Comparison of ENCODE assay signal across 9 cellular contexts in the genomic region with DNA sequence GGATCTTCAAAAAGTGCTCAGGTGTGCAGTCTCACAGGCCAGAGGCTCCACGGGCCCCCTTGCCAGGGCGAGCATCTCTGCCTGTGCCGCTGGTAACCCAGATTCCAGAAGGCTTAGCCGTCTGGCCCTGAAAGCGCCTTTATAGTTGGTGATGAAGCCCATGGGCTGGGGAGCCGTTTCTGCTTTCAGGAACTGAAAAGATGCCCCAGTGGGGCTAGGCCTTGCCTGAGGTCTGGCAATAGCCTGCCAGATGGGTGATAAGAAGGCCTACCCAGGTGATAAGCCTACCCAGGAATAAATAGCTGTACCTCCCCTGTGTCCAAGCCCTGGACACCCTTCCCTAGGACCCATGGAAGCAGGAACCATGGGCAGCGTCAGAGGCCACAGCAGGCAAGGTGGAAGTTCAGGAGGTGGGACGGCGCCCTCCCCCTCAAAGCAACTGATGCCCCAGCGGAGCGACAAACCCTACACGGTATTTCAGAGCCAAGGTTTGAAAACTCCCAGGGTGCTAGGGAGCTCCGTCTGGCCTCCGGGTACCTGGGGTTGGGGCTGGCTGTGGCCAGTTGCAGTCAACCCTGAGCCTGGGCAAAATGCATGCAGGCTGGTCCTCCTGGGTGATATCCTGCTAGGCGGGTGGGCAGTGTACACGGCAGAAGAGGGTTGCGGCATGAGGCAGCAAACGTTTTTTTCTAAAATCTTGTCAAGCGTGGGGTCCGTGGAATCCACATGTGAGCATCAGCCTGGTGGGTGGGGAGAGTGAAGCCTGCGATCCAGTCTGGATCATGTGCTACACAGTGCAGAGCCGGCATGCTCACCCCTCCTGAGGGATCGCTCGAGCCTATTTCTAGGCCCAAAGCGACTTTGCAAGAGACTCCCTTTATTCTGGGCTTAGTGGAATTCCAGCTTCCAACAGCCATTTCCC. TPM values are rescaled to one million over a fixed set of nuclear protein-coding genes. Genes with fewer than 3 reads are reported as not detected.
DNase-seq lines count a peak whose midpoint lies in the region; ATAC-seq and TF ChIP-seq lines count a peak whose summit lies in the region.
"Had no signal": no experiment of that assay in that cellular context is flagged by ENCODE, and none has a peak within 500 bp of the region (broad histone marks: within the 10 kb centered on the region; RNA-seq: fewer than 3 reads in every experiment).

No MANE protein-coding gene starts in this region.

- TF ChIP-seq CTCF in HCT116 (IDR thresholded peaks at IDR 0.05 in 2 of 3, conservative IDR thresholded peaks at IDR 0.05 in 1 of 3; ENCODE audit: borderline replicate concordance in 1 of 3, insufficient read depth in 1 of 3, low read depth in 2 of 3, low read length in 2 of 3), result no peak
- no peak for TF ChIP-seq CTCF in spleen (IDR thresholded peaks at IDR 0.05 in 8 of 11, conservative IDR thresholded peaks at IDR 0.05 in 3 of 11)

- H3K4me2 ChIP-seq in HCT116 (ENCODE audit: low read length) (peak overlapping the region; percentile 86), Karpas-422 (ENCODE audit: low read depth, low read length, poor library complexity, severe bottlenecking) (no peak overlapping the region)

- H3K4me1 ChIP-seq in HCT116 (ENCODE audit: control insufficient read depth in 1 of 2, insufficient read depth in 2 of 2, low read length in 2 of 2), result peaks cover 69 to 100% of the 10 kb centered on the region in 2 experiments
- peaks cover 23% of the 10 kb centered on the region for H3K4me1 ChIP-seq in iPS-20b (ENCODE audit: insufficient read depth, low read length)
- peaks cover 71 to 100% (median 93%) of the 10 kb centered on the region in 6 donors for H3K4me1 ChIP-seq in spleen
- H3K4me1 ChIP-seq in Karpas-422 (ENCODE audit: low read length), result peaks cover 39% of the 10 kb centered on the region

- H2AFZ ChIP-seq in HCT116 (ENCODE audit: low read depth, low read length, poor library complexity, severe bottlenecking), result no peak overlapping the region
- H2AFZ ChIP-seq in Karpas-422 (ENCODE audit: low read length), result no peak overlapping the region

- peak overlapping the region; percentile 83 for H3K9ac ChIP-seq in HCT116 (ENCODE audit: low read length)
- H3K9ac ChIP-seq in iPS-20b (ENCODE audit: low read depth, low read length), result peak overlapping the region; percentile 62; the same call in 1 of the 2 replicates
- H3K9ac ChIP-seq in Karpas-422 (ENCODE audit: low read length), result no peak overlapping the region

- TF ChIP-seq RAD21 in HCT116 (IDR thresholded peaks at IDR 0.05; ENCODE audit: low read depth), result no peak

- no peaks in the 10 kb centered on the region for H3K27me3 ChIP-seq in HCT116 (ENCODE audit: insufficient read depth, low read length)
- no peaks in the 10 kb centered on the region for H3K27me3 ChIP-seq in iPS-20b (ENCODE audit: insufficient read depth, low read length)
- no peaks in the 10 kb centered on the region for H3K27me3 ChIP-seq in spleen (replicated peaks in 1 of 7)
- no peaks in the 10 kb centered on the region for H3K27me3 ChIP-seq in Karpas-422 (ENCODE audit: low read length)

- 43 to 72% (median 60%) methylated on average over 16 to 25 of the region's 25 CpGs for WGBS in spleen, 5 donors

- POLR2A ChIA-PET in HCT116 (lab: Charles Lee), result interaction anchor here (0.9 to 2.9 kb wide), 8 partner anchors 10 to 290 kb away, joined by 3 to 25 read pairs (median 4); a partner anchor contains a TSS
- POLR2A ChIA-PET in HEK293T (lab: Yijun Ruan, JAX), result no interaction called here

- TF ChIP-seq POLR2A in HCT116 (IDR thresholded peaks at IDR 0.05; ENCODE audit: borderline replicate concordance, extremely low read depth, insufficient read depth, insufficient read length), result no peak
- no peak for TF ChIP-seq POLR2A in spleen (IDR thresholded peaks at IDR 0.05)

- CTCF ChIA-PET in HCT116 (lab: Charles Lee) (interaction anchor here (1.0 kb wide), 2 partner anchors 9 to 58 kb away, joined by 3 to 4 read pairs; no protein-coding TSS in a partner anchor), HEK293T (lab: Yijun Ruan, JAX) (no interaction called here)

- RAD21 ChIA-PET in HCT116 (lab: Charles Lee; ENCODE audit: low non-redundant PET in 1 of 2, low total read pairs in 2 of 2, uncharacterized antibody in 2 of 2, unreplicated experiment in 2 of 2), result interaction anchor here (0.7 to 1.3 kb wide), 2 partner anchors 44 to 290 kb away, joined by 3 read pairs; a partner anchor contains a TSS

- peak; percentile 41 for ATAC-seq in HCT116
- ATAC-seq in left lobe of liver, result no peak

- H3K4me3 ChIP-seq in HCT116 (replicated peaks in 1 of 2; ENCODE audit: low read depth in 1 of 2, low read length in 2 of 2) (peak overlapping the region; percentile 30 to 48), iPS-20b (ENCODE audit: low read length) (0 out of 2 replicates have a peak overlapping the region, but pooled peaks have one; percentile 24), spleen (peak overlapping the region in 1 of 8 donors; percentile 49), Karpas-422 (ENCODE audit: low read length) (no peak overlapping the region)

- BruUV-seq in HCT116 (replicated peaks; lab: Mats Ljungman, UMichigan), result TSS peak; percentile 92

- no peaks in the 10 kb centered on the region for H3K9me3 ChIP-seq in HCT116 (ENCODE audit: control insufficient read depth in 1 of 2, insufficient read depth in 1 of 2, low read depth in 1 of 2, low read length in 2 of 2)
- H3K9me3 ChIP-seq in iPS-20b (ENCODE audit: insufficient read depth, low read depth, low read length), result no peaks in the 10 kb centered on the region
- no peaks in the 10 kb centered on the region for H3K9me3 ChIP-seq in spleen
- H3K9me3 ChIP-seq in Karpas-422 (ENCODE audit: low read length), result no peaks in the 10 kb centered on the region

- H3K9me2 ChIP-seq in HCT116 (ENCODE audit: insufficient read depth) (no peaks in the 10 kb centered on the region), Karpas-422 (replicated peaks; ENCODE audit: insufficient read depth, low read length) (no peaks in the 10 kb centered on the region)

- H3K36me3 ChIP-seq in HCT116 (ENCODE audit: control insufficient read depth in 1 of 2, insufficient read depth in 2 of 2, low read length in 2 of 2), result peaks cover 2 to 44% of the 10 kb centered on the region in 2 experiments; a peak in 2 of 4 replicates
- peaks cover 15% of the 10 kb centered on the region; the same call in 1 of the 2 replicates for H3K36me3 ChIP-seq in iPS-20b (ENCODE audit: insufficient read depth, low read depth, low read length)
- H3K36me3 ChIP-seq in spleen, result peaks cover 0 to 49% (median 0%) of the 10 kb centered on the region in 6 donors
- no peaks in the 10 kb centered on the region for H3K36me3 ChIP-seq in Karpas-422 (ENCODE audit: insufficient read depth, low read length)

- no peaks in the 10 kb centered on the region for H4K20me1 ChIP-seq in HCT116 (ENCODE audit: insufficient read depth)
- H4K20me1 ChIP-seq in Karpas-422 (ENCODE audit: insufficient read depth, low read depth, low read length), result peaks cover 11% of the 10 kb centered on the region; the same call in 1 of the 2 replicates

- no peak for DNase-seq in HCT116 (ENCODE audit: low read depth, low spot score)
- peak; percentile 42 for DNase-seq in amniotic epithelial cell (ENCODE audit: low read depth)
- DNase-seq in spleen, result no peak
- no peak for DNase-seq in Karpas-422
- DNase-seq in HEK293T (ENCODE audit: extremely low spot score), result no peak
- DNase-seq in OCI-M1 (lab: John Stamatoyannopoulos, UW), result no peak
- DNase-seq in left lobe of liver (ENCODE audit: low spot score), result no peak
- DNase-seq: hippocampal formation had no signal

- H3K79me2 ChIP-seq in HCT116 (ENCODE audit: insufficient read depth, low read length) (peaks cover 100% of the 10 kb centered on the region), Karpas-422 (ENCODE audit: low read length) (peaks cover 94% of the 10 kb centered on the region)

- peak overlapping the region; percentile 96 for H3K27ac ChIP-seq in HCT116 (ENCODE audit: low read depth, low read length)
- H3K27ac ChIP-seq in iPS-20b (ENCODE audit: low read length), result peak overlapping the region; percentile 45
- H3K27ac ChIP-seq in spleen, result peak overlapping the region; percentile 74 to 91 (median 84)
- H3K27ac ChIP-seq in Karpas-422 (ENCODE audit: low read length), result no peak overlapping the region

- intact Hi-C loops in HCT116 (cut with micrococcal nuclease), result loop anchor here (1.0 kb wide), 1 partner anchor 8 kb away; no protein-coding TSS in a partner anchor
- intact Hi-C loops in spleen (cut with DNase I; ENCODE audit: low total_unique reads), result no loop called here

TF ChIP-seq in HCT116, 20 proteins besides CTCF, POLR2A, EP300 and RAD21 (continues in another document):
- no peak for TF ChIP-seq ZNF274 (IDR thresholded peaks at IDR 0.05; ENCODE audit: low read depth, low read length)
- TF ChIP-seq YY1 (IDR thresholded peaks at IDR 0.05; ENCODE audit: extremely low read depth, insufficient replicate concordance, low read depth, low read length), result no peak
- peak; percentile 59; the same call in 1 of the 2 replicates for TF ChIP-seq ZFX (IDR thresholded peaks at IDR 0.05)
- TF ChIP-seq JUND (IDR thresholded peaks at IDR 0.05), result no peak
- TF ChIP-seq, protein P1, sequence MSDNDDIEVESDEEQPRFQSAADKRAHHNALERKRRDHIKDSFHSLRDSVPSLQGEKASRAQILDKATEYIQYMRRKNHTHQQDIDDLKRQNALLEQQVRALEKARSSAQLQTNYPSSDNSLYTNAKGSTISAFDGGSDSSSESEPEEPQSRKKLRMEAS (IDR thresholded peaks at IDR 0.05), result no peak
- TF ChIP-seq FOSL1 (IDR thresholded peaks at IDR 0.05; ENCODE audit: low read depth), result no peak

TF ChIP-seq in HEK293T, 16 proteins besides CTCF, POLR2A, EP300 and RAD21 (continues in another document):
- no peak for TF ChIP-seq BHLHE40 (IDR thresholded peaks at IDR 0.05; ENCODE audit: borderline replicate concordance)
- no peak for TF ChIP-seq ELF4 (IDR thresholded peaks at IDR 0.05)
- no peak for TF ChIP-seq TARDBP (IDR thresholded peaks at IDR 0.05)
- no peak for TF ChIP-seq L3MBTL2 (conservative IDR thresholded peaks at IDR 0.05)
- no peak for TF ChIP-seq LEF1 (IDR thresholded peaks at IDR 0.05; ENCODE audit: borderline replicate concordance)

RNA-seq across cellular contexts. Expression of a gene that starts 45.3 kb away (rescaled TPM):
- total RNA-seq in HCT116 (2021; ENCODE audit: unreplicated experiment), result 651 TPM
- polyA plus RNA-seq in HCT116 (2012), result 635 and 727 TPM in 2 replicates
- 100 to 1,000 TPM; 360 to 621 (median 487) TPM for total RNA-seq in spleen
- 100 to 1,000 TPM in 1 of 3 donors, 10 to 100 TPM in 2; 39.3 to 185 (median 51.2) TPM for polyA plus RNA-seq in spleen
- total RNA-seq in Karpas-422 (2014; rRNA removed; shearing (Covaris generic); ENCODE audit: low replicate concordance), result 54.6 and 106 TPM in 2 replicates
- 156 TPM for total RNA-seq in left lobe of liver

RNA-seq across cellular contexts. Expression of a gene that starts 51.6 kb away (rescaled TPM):
- 8.8 TPM for total RNA-seq in HCT116 (2021; ENCODE audit: unreplicated experiment)
- polyA plus RNA-seq in HCT116 (2012), result 8.6 and 10.4 TPM in 2 replicates
- 10 to 100 TPM in 5 of 7 donors, 1 to 10 TPM in 2; 9.0 to 25.6 (median 12.6) TPM for total RNA-seq in spleen
- polyA plus RNA-seq in spleen, result 10 to 100 TPM; 15.2 to 33.3 (median 29.1) TPM
- total RNA-seq in Karpas-422 (2014; rRNA removed; shearing (Covaris generic); ENCODE audit: low replicate concordance), result 0.40 TPM in 1 of 2 replicates, not detected in the other
- 30.9 TPM for total RNA-seq in left lobe of liver
